1 cellular context compared by ENCODE assay signal in genomic region chr3:105868450-105868744, GRCh38.
TF ChIP-seq lines count a peak whose summit lies in the region.

No MANE protein-coding gene starts in this region.

TF ChIP-seq in GM23338, 12 proteins besides CTCF, POLR2A, EP300 and RAD21 (continued from another document):
- TF ChIP-seq EZH2phosphoT487 (IDR thresholded peaks at IDR 0.05; ENCODE audit: unreplicated experiment): no peak
TF ChIP-seq in GM23338: peak in this region for 0.
